8 cellular contexts compared by ENCODE assay signal in genomic region chr4:38179690-38180299, GRCh38.
A peak's percentile ranks its signal among the peaks of the same experiment; 100 is the strongest.
DNase-seq lines count a peak whose midpoint lies in the region; ATAC-seq, FAIRE-seq and TF ChIP-seq lines count a peak whose summit lies in the region.

No MANE protein-coding gene starts in this region.

- no peak for ATAC-seq in HG03469 (IDR thresholded peaks at IDR 0.05; ENCODE audit: unreplicated experiment)

- FAIRE-seq in GM18507 (lab: Jason Lieb, UNC) = peak; percentile 76

- H3K4me1 ChIP-seq in right atrium auricular region = peaks cover 0 to 11% of the 10 kb centered on the region in 2 donors

- H3K36me3 ChIP-seq in right atrium auricular region = no peaks in the 10 kb centered on the region

- H3K9me3 ChIP-seq in right atrium auricular region = no peaks in the 10 kb centered on the region

- H3K4me3 ChIP-seq in NB4 (ENCODE audit: low read depth, low read length) = no peak overlapping the region
- no peak overlapping the region for H3K4me3 ChIP-seq in right atrium auricular region

- peak; percentile 39 for DNase-seq in 8988T
- DNase-seq in GM18507 (ENCODE audit: extremely low spot score, insufficient read length, low read depth) = peak; percentile 38
- peak; percentile 80 for DNase-seq in NB4 (ENCODE audit: low read depth)
- DNase-seq in T1000 (lab: John Stamatoyannopoulos, UW) = peak; percentile 73
- DNase-seq in anterior cingulate cortex (lab: John Stamatoyannopoulos, UW) = peak in 53 of 58 donors; percentile 11 to 80 (median 55)
- peak; percentile 88 for DNase-seq in right atrium auricular region (ENCODE audit: low spot score)
- peak; percentile 86 for DNase-seq in retina

- no peak overlapping the region for H3K27ac ChIP-seq in right atrium auricular region

- TF ChIP-seq CTCF in NB4 (IDR thresholded peaks at IDR 0.05; ENCODE audit: low read depth, low read length) (peak; percentile 91), right atrium auricular region (IDR thresholded peaks at IDR 0.05) (peak; percentile 84 to 97)

- no peaks in the 10 kb centered on the region for H3K27me3 ChIP-seq in right atrium auricular region

- no peak for TF ChIP-seq POLR2A in NB4 (IDR thresholded peaks at IDR 0.05; ENCODE audit: extremely low read depth, insufficient read length)

Comparison
In these comparisons a context has a peak if more than half of its experiments do, and no peak if none do; other contexts are left out.
1. DNase-seq: peak in every context shown above with its lines; median percentile 88 in right atrium auricular region; 86 in retina; 80 in NB4; 73 in T1000; 55 in anterior cingulate cortex; 39 in 8988T; 38 in GM18507.